ENCODE assay signal across 8 cellular contexts in genomic region chr9:136399176-136400037, GRCh38.
DNase-seq lines count a peak whose midpoint lies in the region; ATAC-seq and TF ChIP-seq lines count a peak whose summit lies in the region.

No MANE protein-coding gene starts in this region.

- H3K4me3 ChIP-seq in AG09309 (ENCODE audit: control insufficient read depth, low read depth, low read length): peak overlapping the region; percentile 89
- H3K4me3 ChIP-seq in fibroblast of mammary gland (ENCODE audit: control insufficient read depth, low read depth, low read length): peak overlapping the region; percentile 79
- H3K4me3 ChIP-seq in neutrophil (ENCODE audit: low read depth in 1 of 2, low read length in 1 of 2): peak overlapping the region; percentile 81 to 93

- TF ChIP-seq RAD21 in Ishikawa (IDR thresholded peaks at IDR 0.05; ENCODE audit: low read depth): no peak

- peaks cover 5% of the 10 kb centered on the region for H3K27me3 ChIP-seq in neutrophil

- peak; percentile 19 for ATAC-seq in GM19328 (IDR thresholded peaks at IDR 0.05; ENCODE audit: unreplicated experiment)

- H3K4me1 ChIP-seq in neutrophil (ENCODE audit: control insufficient read depth in 1 of 2, insufficient read depth in 1 of 2, low read depth in 1 of 2, low read length in 1 of 2): peaks cover 15 to 17% of the 10 kb centered on the region in 2 experiments

- peaks cover 46% of the 10 kb centered on the region for H3K36me3 ChIP-seq in neutrophil

- H3K27ac ChIP-seq in neutrophil: peak overlapping the region; percentile 57

- no peak for TF ChIP-seq CTCF in AG09309 (IDR thresholded peaks at IDR 0.05; ENCODE audit: control insufficient read depth, insufficient read depth, low read depth, low read length, missing control alignments)
- no peak for TF ChIP-seq CTCF in fibroblast of mammary gland (conservative IDR thresholded peaks at IDR 0.05; ENCODE audit: control insufficient read depth, insufficient read depth, low read depth, low read length)
- TF ChIP-seq CTCF in neutrophil (IDR thresholded peaks at IDR 0.05): no peak

- DNase-seq in AG09309 (ENCODE audit: low read depth) (no peak), fibroblast of mammary gland (ENCODE audit: low read depth) (peak; percentile 23), NCI-H524 (lab: John Stamatoyannopoulos, UW) (no peak), hippocampal formation (lab: John Stamatoyannopoulos, UW) (no peak)
- DNase-seq in activated CD8-positive, alpha-beta memory T cell treated with anti-CD3 and anti-CD28 coated beads, Interleukin-2, amount 50 U/mL, for 48 hours: peak; percentile 74

- no peaks in the 10 kb centered on the region for H3K9me3 ChIP-seq in neutrophil

- no peak for TF ChIP-seq EP300 in Ishikawa (IDR thresholded peaks at IDR 0.05; ENCODE audit: borderline replicate concordance)

TF ChIP-seq in Ishikawa, 13 proteins besides CTCF, POLR2A, EP300 and RAD21:
- TF ChIP-seq YY1 (IDR thresholded peaks at IDR 0.05; ENCODE audit: low read depth) (no peak), REST (IDR thresholded peaks at IDR 0.05; ENCODE audit: low read depth) (no peak), MAX (IDR thresholded peaks at IDR 0.05) (peak; percentile 56), USF1 (IDR thresholded peaks at IDR 0.05) (no peak), TCF12 (IDR thresholded peaks at IDR 0.05; ENCODE audit: low read depth) (no peak)
TF ChIP-seq in Ishikawa: peak in this region for 1.

Comparison
In these comparisons a context has a peak if more than half of its experiments do, and no peak if none do; other contexts are left out.
1. DNase-seq: peak in activated CD8-positive, alpha-beta memory T cell treated with anti-CD3 and anti-CD28 coated beads, Interleukin-2, amount 50 U/mL, for 48 hours (single experiment) and fibroblast of mammary gland (single experiment); none in AG09309 (single experiment), NCI-H524 (0 of 2) and hippocampal formation (0 of 2).
2. Peak in every context shown above with its lines, with median percentiles within 50 percentile points of each other: H3K4me3 ChIP-seq.